23 cellular contexts compared by ENCODE assay signal in genomic region chr16:50252082-50252611, GRCh38. TPM values are rescaled to one million over a fixed set of nuclear protein-coding genes. Genes with fewer than 3 reads are reported as not detected.
DNase-seq lines count a peak whose midpoint lies in the region; ATAC-seq, FAIRE-seq and TF ChIP-seq lines count a peak whose summit lies in the region.
"Had no signal": no experiment of that assay in that cellular context is flagged by ENCODE, and none has a peak within 500 bp of the region (broad histone marks: within the 10 kb centered on the region; RNA-seq: fewer than 3 reads in every experiment).

No MANE protein-coding gene starts in this region.

- no peak overlapping the region for H4K8ac ChIP-seq in mesenchymal stem cell (ENCODE audit: low read length)

- H2BK5ac ChIP-seq in mesenchymal stem cell (ENCODE audit: low read depth, low read length, poor library complexity, severe bottlenecking): no peak overlapping the region

- no peak overlapping the region for H2BK15ac ChIP-seq in mesenchymal stem cell (ENCODE audit: low read depth, poor library complexity, severe bottlenecking)

- H2AK5ac ChIP-seq in mesenchymal stem cell (ENCODE audit: low read length, severe bottlenecking): peak overlapping the region; percentile 21

- no peaks in the 10 kb centered on the region for H4K20me1 ChIP-seq in GM23248 (ENCODE audit: insufficient read depth)
- no peaks in the 10 kb centered on the region for H4K20me1 ChIP-seq in astrocyte (ENCODE audit: insufficient read depth, low read length)

- no peak overlapping the region for H3K4me3 Mint-ChIP-seq in astrocyte (ENCODE audit: unreplicated experiment)
- H3K4me3 Mint-ChIP-seq: activated naive CD8-positive, alpha-beta T cell treated with anti-CD3 and anti-CD28 coated beads for 36 hours; nephron progenitor cell; T-helper 1 cell treated with Interleukin-12 subunit alpha and Interleukin-12 subunit beta and Interleukin-4 antibody, amounts not matched to agents 30 μg/mL and 1 μg/mL, for 36 hours; WTC11 had no signal

- H3K4me1 ChIP-seq in GM23248 (ENCODE audit: insufficient read depth) (peaks cover 34% of the 10 kb centered on the region), astrocyte (ENCODE audit: insufficient read depth, low read length) (peaks cover 14% of the 10 kb centered on the region), mesenchymal stem cell (ENCODE audit: control insufficient read depth, insufficient read depth, low read depth, low read length) (peaks cover 12% of the 10 kb centered on the region), skeletal muscle satellite cell (ENCODE audit: control insufficient read depth, insufficient read depth, low read length) (peaks cover 61% of the 10 kb centered on the region)
- H3K4me1 ChIP-seq: stomach had no signal

- no peak for FAIRE-seq in astrocyte (lab: Jason Lieb, UNC)
- FAIRE-seq: bronchial epithelial cell had no signal

- no peak overlapping the region for H3K18ac ChIP-seq in mesenchymal stem cell (ENCODE audit: low read depth in 1 of 2, low read length in 2 of 2)

- no peak overlapping the region for H3K14ac ChIP-seq in mesenchymal stem cell (ENCODE audit: low read length in 2 of 2)

- H3K4me3 ChIP-seq in GM23248 (no peak overlapping the region), astrocyte (ENCODE audit: insufficient read depth, low read depth, low read length) (no peak overlapping the region), mesenchymal stem cell (ENCODE audit: insufficient read depth in 1 of 2, low read depth in 1 of 2, low read length in 2 of 2) (no peak overlapping the region), skeletal muscle satellite cell (ENCODE audit: low read length) (peak overlapping the region; percentile 39)
- H3K4me3 ChIP-seq: esophagus squamous epithelium, HAP-1, stomach had no signal

- in situ Hi-C loops in GM23248 (cut with MboI): no loop called here

- H3K9ac ChIP-seq in GM23248 (peak overlapping the region; percentile 81), astrocyte (ENCODE audit: low read length) (no peak overlapping the region), mesenchymal stem cell (ENCODE audit: low read length) (peak overlapping the region; percentile 70), skeletal muscle satellite cell (ENCODE audit: low read depth, low read length) (peak overlapping the region; percentile 81)
- H3K9ac ChIP-seq: KMS-11 had no signal

- no peak overlapping the region for H2BK12ac ChIP-seq in mesenchymal stem cell (ENCODE audit: low read length in 2 of 2)

- no peak overlapping the region for H3K23ac ChIP-seq in mesenchymal stem cell (ENCODE audit: low read length in 2 of 2)

- H3K4me2 ChIP-seq in GM23248 (ENCODE audit: unreplicated experiment): peak overlapping the region; percentile 67
- H3K4me2 ChIP-seq in astrocyte (ENCODE audit: low read length): peak overlapping the region; percentile 61
- H3K4me2 ChIP-seq in mesenchymal stem cell (ENCODE audit: low read length, poor library complexity, severe bottlenecking): no peak overlapping the region
- H3K4me2 ChIP-seq in skeletal muscle satellite cell (ENCODE audit: low read length): peak overlapping the region; percentile 79
- H3K4me2 ChIP-seq: KMS-11 had no signal

- peaks cover 58% of the 10 kb centered on the region for H3K79me2 ChIP-seq in GM23248 (ENCODE audit: insufficient read depth)
- no peaks in the 10 kb centered on the region for H3K79me2 ChIP-seq in astrocyte (ENCODE audit: insufficient read depth, low read length)

- DNase-seq in GM23248: no peak
- no peak for DNase-seq in astrocyte (ENCODE audit: low read depth)
- DNase-seq in mesenchymal stem cell: no peak
- DNase-seq in dermis blood vessel endothelial cell: no peak
- no peak for DNase-seq in DMS153 treated with DMSO at 0.1 percent for 48 hours (lab: John Stamatoyannopoulos, UW; ENCODE audit: unreplicated experiment)
- DNase-seq: activated naive CD8-positive, alpha-beta T cell treated with anti-CD3 and anti-CD28 coated beads for 36 hours; effector memory CD4-positive, alpha-beta T cell; esophagus squamous epithelium; mammary epithelial cell; NCI-H2107; NCI-H69; nephron progenitor cell; retina; SHP77; stimulated activated CD4-positive, alpha-beta T cell treated with anti-CD3 and anti-CD28 coated beads, Interleukin-2, amount 100 ng/mL, for 24 hours; stomach had no signal

- no peaks in the 10 kb centered on the region for H3K27me3 Mint-ChIP-seq in astrocyte (ENCODE audit: low read depth, unreplicated experiment)
- H3K27me3 Mint-ChIP-seq: activated naive CD8-positive, alpha-beta T cell treated with anti-CD3 and anti-CD28 coated beads for 36 hours had no signal

- H3K4ac ChIP-seq in mesenchymal stem cell (ENCODE audit: low read depth in 1 of 2, low read length in 2 of 2): no peak overlapping the region

- TF ChIP-seq CTCF in astrocyte (IDR thresholded peaks at IDR 0.05; ENCODE audit: insufficient read depth, low read depth, low read length): no peak

- H3K36me3 Mint-ChIP-seq in astrocyte (ENCODE audit: low read depth, unreplicated experiment): peaks cover 2% of the 10 kb centered on the region
- H3K36me3 Mint-ChIP-seq: activated naive CD8-positive, alpha-beta T cell treated with anti-CD3 and anti-CD28 coated beads for 36 hours; WTC11 had no signal

- H3K27me3 ChIP-seq in GM23248 (replicated peaks; ENCODE audit: insufficient read depth) (no peaks in the 10 kb centered on the region), astrocyte (ENCODE audit: insufficient read depth, low read length) (peaks cover 10% of the 10 kb centered on the region), mesenchymal stem cell (ENCODE audit: control insufficient read depth in 1 of 2, insufficient read depth in 1 of 2, low read length in 2 of 2) (no peaks in the 10 kb centered on the region), skeletal muscle satellite cell (ENCODE audit: control insufficient read depth, insufficient read depth, low read length) (no peaks in the 10 kb centered on the region)
- H3K27me3 ChIP-seq: esophagus squamous epithelium, stomach had no signal

- peaks cover 15% of the 10 kb centered on the region for H3F3A ChIP-seq in GM23248 (ENCODE audit: insufficient read depth)

- H3K79me1 ChIP-seq in mesenchymal stem cell (replicated peaks; ENCODE audit: low read length, poor library complexity, severe bottlenecking): no peaks in the 10 kb centered on the region

- peaks cover 2% of the 10 kb centered on the region for H3K9me3 Mint-ChIP-seq in astrocyte (ENCODE audit: unreplicated experiment)
- H3K9me3 Mint-ChIP-seq: activated naive CD8-positive, alpha-beta T cell treated with anti-CD3 and anti-CD28 coated beads for 36 hours; nephron progenitor cell; T-helper 1 cell treated with Interleukin-12 subunit alpha and Interleukin-12 subunit beta and Interleukin-4 antibody, amounts not matched to agents 30 μg/mL and 1 μg/mL, for 36 hours; WTC11 had no signal

- ATAC-seq in HG02678 (IDR thresholded peaks at IDR 0.05; ENCODE audit: unreplicated experiment): no peak
- ATAC-seq: WTC11 had no signal

- H2AFZ ChIP-seq in GM23248 (peak overlapping the region; percentile 68; the same call in 1 of the 2 replicates), astrocyte (ENCODE audit: low read depth, low read length) (no peak overlapping the region), mesenchymal stem cell (ENCODE audit: low read depth, low read length) (no peak overlapping the region)

- H3K27ac Mint-ChIP-seq in astrocyte (ENCODE audit: unreplicated experiment): no peak overlapping the region
- H3K27ac Mint-ChIP-seq: activated naive CD8-positive, alpha-beta T cell treated with anti-CD3 and anti-CD28 coated beads for 36 hours; nephron progenitor cell; T-helper 1 cell treated with Interleukin-12 subunit alpha and Interleukin-12 subunit beta and Interleukin-4 antibody, amounts not matched to agents 30 μg/mL and 1 μg/mL, for 36 hours; WTC11 had no signal

- no peaks in the 10 kb centered on the region for H3K9me2 ChIP-seq in GM23248 (ENCODE audit: insufficient read depth)

- no peaks in the 10 kb centered on the region for H3K36me3 ChIP-seq in GM23248 (ENCODE audit: low read depth)
- no peaks in the 10 kb centered on the region for H3K36me3 ChIP-seq in astrocyte (ENCODE audit: insufficient read depth, low read length)
- no peaks in the 10 kb centered on the region for H3K36me3 ChIP-seq in mesenchymal stem cell (ENCODE audit: control insufficient read depth in 1 of 2, insufficient read depth in 2 of 2, low read depth in 1 of 2, low read length in 2 of 2)
- H3K36me3 ChIP-seq in skeletal muscle satellite cell (ENCODE audit: insufficient read depth, low read length): no peaks in the 10 kb centered on the region
- H3K36me3 ChIP-seq: esophagus squamous epithelium, HAP-1, stomach had no signal

- H3K27ac ChIP-seq in GM23248 (peak overlapping the region; percentile 93), astrocyte (ENCODE audit: low read depth, low read length) (no peak overlapping the region), mesenchymal stem cell (ENCODE audit: low read length, poor library complexity, severe bottlenecking) (no peak overlapping the region)
- H3K27ac ChIP-seq: esophagus squamous epithelium, KMS-11, stomach had no signal

- no peak overlapping the region for H2BK120ac ChIP-seq in mesenchymal stem cell (ENCODE audit: low read depth, low read length)

- H3K4me1 Mint-ChIP-seq in astrocyte (ENCODE audit: low read depth, unreplicated experiment): peaks cover 17% of the 10 kb centered on the region

- H3K9me3 ChIP-seq in GM23248 (ENCODE audit: low read depth) (no peaks in the 10 kb centered on the region), astrocyte (ENCODE audit: insufficient read depth, low read depth, low read length) (no peaks in the 10 kb centered on the region), mesenchymal stem cell (ENCODE audit: control insufficient read depth, low read length) (no peaks in the 10 kb centered on the region), skeletal muscle satellite cell (replicated peaks; ENCODE audit: low read length) (no peaks in the 10 kb centered on the region)
- H3K9me3 ChIP-seq: esophagus squamous epithelium, HAP-1, stomach had no signal

- 57 to 70% methylated on average over 9 of the region's 9 CpGs for WGBS in GM23248 (ENCODE audit: low coverage in 1 of 2, low lambda C conversion rate in 2 of 2, missing lambda C conversion rate in 2 of 2), 2 experiments
- 90% methylated on average over 8 of the region's 9 CpGs for WGBS in mesenchymal stem cell

- H4K91ac ChIP-seq in mesenchymal stem cell (ENCODE audit: low read length): peak overlapping the region; percentile 0

RNA-seq across cellular contexts. Expression of gene ADCY7, which starts 14.2 kb away (rescaled TPM):
- total RNA-seq in GM23248 (2014; rRNA removed; shearing (Covaris generic)): 87.4 and 90.5 TPM in 2 replicates
- polyA plus RNA-seq in GM23248 (2016; fragmentation: Nextera tagmentation; extraction: Ambion mirVana): 31.9 and 32.7 TPM in 2 replicates
- 30.3 and 33.7 TPM in 2 replicates for total RNA-seq in astrocyte
- polyA plus RNA-seq in mesenchymal stem cell (2013, experiment 1 of 2): 6.2 TPM
- 6.4 TPM for polyA plus RNA-seq in mesenchymal stem cell (2013, experiment 2 of 2)
- total RNA-seq in skeletal muscle satellite cell (2012; rRNA removed): 57.0 and 57.7 TPM in 2 replicates
- 4.4 and 5.1 TPM in 2 replicates for total RNA-seq in dermis blood vessel endothelial cell
